In the genomic region with DNA sequence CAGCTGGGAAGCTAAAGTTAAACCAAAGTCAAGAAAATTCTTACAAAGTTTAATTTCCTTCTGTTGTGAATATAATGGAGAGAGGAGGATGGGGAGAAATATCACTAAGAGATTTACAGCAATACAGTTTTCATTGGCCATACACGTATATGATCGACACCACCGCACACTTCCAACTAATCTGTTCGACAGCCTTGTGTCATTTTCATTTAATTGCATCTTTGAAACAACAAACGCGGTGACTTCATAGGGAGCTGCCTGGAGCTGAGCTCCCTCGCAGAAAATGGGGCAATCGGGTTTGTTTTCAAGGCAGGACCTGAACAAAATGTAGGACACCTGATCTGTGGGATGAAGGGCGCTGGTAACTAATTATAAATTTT, we compare ENCODE assay signal across 8 cellular contexts. TPM values are rescaled to one million over a fixed set of nuclear protein-coding genes. Genes with fewer than 3 reads are reported as not detected.
DNase-seq lines count a peak whose midpoint lies in the region; ATAC-seq and TF ChIP-seq lines count a peak whose summit lies in the region.

No MANE protein-coding gene starts in this region.

- peak overlapping the region; percentile 1 to 90 (median 23) for H3K27ac Mint-ChIP-seq in CD4-positive, alpha-beta memory T cell

- H3K4me1 Mint-ChIP-seq in CD4-positive, alpha-beta memory T cell: peaks cover 6 to 25% (median 14%) of the 10 kb centered on the region in 4 donors

- H3K4me1 ChIP-seq in CD4-positive, alpha-beta memory T cell (ENCODE audit: insufficient read depth, low read length): peaks cover 21% of the 10 kb centered on the region
- H3K4me1 ChIP-seq in urinary bladder (ENCODE audit: insufficient read depth): peaks cover 2% of the 10 kb centered on the region

- intact Hi-C loops in CD4-positive, alpha-beta memory T cell (cut with micrococcal nuclease): no loop called here

- peak overlapping the region in 1 of 2 donors; percentile 59 for H3K4me3 ChIP-seq in CD4-positive, alpha-beta memory T cell (ENCODE audit: low read length in 2 of 2)
- H3K4me3 ChIP-seq in NB4 (ENCODE audit: low read depth, low read length) (peak overlapping the region; percentile 91), cardiac fibroblast (replicated peaks in 1 of 2; ENCODE audit: low read depth in 2 of 2, low read length in 2 of 2) (peak overlapping the region; percentile 59 to 93), urinary bladder (ENCODE audit: low read depth, low read length) (peak overlapping the region; percentile 74)

- H3K36me3 ChIP-seq in CD4-positive, alpha-beta memory T cell (ENCODE audit: insufficient read depth, low read length): no peaks in the 10 kb centered on the region
- no peaks in the 10 kb centered on the region for H3K36me3 ChIP-seq in urinary bladder (ENCODE audit: insufficient read depth)

- peaks cover 0 to 4% of the 10 kb centered on the region in 2 donors for H3K36me3 Mint-ChIP-seq in CD4-positive, alpha-beta memory T cell

- H3K27me3 ChIP-seq in CD4-positive, alpha-beta memory T cell (ENCODE audit: insufficient read depth, low read length): no peaks in the 10 kb centered on the region

- no peak for ATAC-seq in GM21360 (IDR thresholded peaks at IDR 0.05; ENCODE audit: unreplicated experiment)

- no peaks in the 10 kb centered on the region for H3K9me3 Mint-ChIP-seq in CD4-positive, alpha-beta memory T cell

- CTCF ChIA-PET in CD4-positive, alpha-beta memory T cell (lab: Charles Lee; ENCODE audit: partially characterized antibody): interaction anchor here (1.0 to 3.9 kb wide), 5 partner anchors 14 to 98 kb away, joined by 3 to 16 read pairs (median 4); no protein-coding TSS in a partner anchor

- no peaks in the 10 kb centered on the region for H3K9me3 ChIP-seq in CD4-positive, alpha-beta memory T cell (ENCODE audit: control insufficient read depth in 1 of 2, low read length in 2 of 2)

- H3K27me3 Mint-ChIP-seq in CD4-positive, alpha-beta memory T cell: peaks cover 7 to 19% of the 10 kb centered on the region in 2 donors

- TF ChIP-seq CTCF in NB4 (IDR thresholded peaks at IDR 0.05; ENCODE audit: low read depth, low read length): no peak
- no peak for TF ChIP-seq CTCF in cardiac fibroblast (IDR thresholded peaks at IDR 0.05; ENCODE audit: low read depth, low read length)

- POLR2A ChIA-PET in CD4-positive, alpha-beta memory T cell (lab: Charles Lee; ENCODE audit: partially characterized antibody): interaction anchor here (0.8 to 2.3 kb wide), 4 partner anchors 12 to 53 kb away, joined by 3 to 7 read pairs (median 4); no protein-coding TSS in a partner anchor

- peak in 4 of 5 donors; percentile 3 to 12 (median 6) for DNase-seq in CD4-positive, alpha-beta memory T cell
- DNase-seq in NB4 (ENCODE audit: low read depth) (peak; percentile 66), cardiac fibroblast (ENCODE audit: low read depth in 2 of 2) (peak; percentile 12 to 52), medulla oblongata (ENCODE audit: extremely low spot score) (peak; percentile 70), MV-4-11 (lab: John Stamatoyannopoulos, UW) (no peak), DMS114 treated with DMSO at 0.1 percent for 48 hours (lab: John Stamatoyannopoulos, UW; ENCODE audit: unreplicated experiment) (no peak)

- 6% methylated on average over 9 of the region's 9 CpGs for WGBS in urinary bladder

- no peak for TF ChIP-seq POLR2A in NB4 (IDR thresholded peaks at IDR 0.05; ENCODE audit: extremely low read depth, insufficient read length)

- H3K4me3 Mint-ChIP-seq in CD4-positive, alpha-beta memory T cell: peak overlapping the region; percentile 86 to 96 (median 90)

- peak overlapping the region; percentile 61 for H3K27ac ChIP-seq in CD4-positive, alpha-beta memory T cell (ENCODE audit: low read depth, low read length)
- no peak overlapping the region for H3K27ac ChIP-seq in urinary bladder (ENCODE audit: low read depth)

RNA-seq across cellular contexts. Expression of a gene that starts 1.3 kb away (rescaled TPM):
- total RNA-seq in CD4-positive, alpha-beta memory T cell: 1 to 10 TPM; 7.6 to 7.8 TPM
- polyA plus RNA-seq in CD4-positive, alpha-beta memory T cell: 10 to 100 TPM in 1 of 2 donors, 1 to 10 TPM in 1; 1.5 to 11.9 TPM
- total RNA-seq in urinary bladder: 92.4 TPM
- polyA plus RNA-seq in urinary bladder: 18.1 TPM

Comparison
In these comparisons a context has a peak if more than half of its experiments do, and no peak if none do; other contexts are left out.
1. DNase-seq: peak in CD4-positive, alpha-beta memory T cell (4 of 5), NB4 (single experiment), cardiac fibroblast (2 of 2) and medulla oblongata (single experiment); none in MV-4-11 (single experiment) and DMS114 treated with DMSO at 0.1 percent for 48 hours (single experiment).
2. RNA of a gene that starts 1.3 kb away (total RNA-seq): 92.4 TPM in urinary bladder (single experiment); 7.6 to 7.8 TPM in CD4-positive, alpha-beta memory T cell; every median in the first group is over 10 times any median in the second.